ENCODE assay signal across 18 cellular contexts in genomic region chr2:137870682-137871081, GRCh38.
DNase-seq lines count a peak whose midpoint lies in the region; ATAC-seq and TF ChIP-seq lines count a peak whose summit lies in the region.
"Had no signal": no experiment of that assay in that cellular context is flagged by ENCODE, and none has a peak within 500 bp of the region (broad histone marks: within the 10 kb centered on the region; RNA-seq: fewer than 3 reads in every experiment).

No MANE protein-coding gene starts in this region.

- H3K4me3 Mint-ChIP-seq in activated CD4-positive, alpha-beta memory T cell treated with anti-CD3 and anti-CD28 coated beads, Interleukin-2, amount 10 ng/mL, durations not matched to agents 7 days and 5 days, result no peak overlapping the region
- H3K4me3 Mint-ChIP-seq: B cell; central memory CD8-positive, alpha-beta T cell; nephron progenitor cell had no signal

- peak; percentile 87 for ATAC-seq in GM18907 (IDR thresholded peaks at IDR 0.05; ENCODE audit: unreplicated experiment)
- peak; percentile 64 for ATAC-seq in GM21529 (IDR thresholded peaks at IDR 0.05; ENCODE audit: unreplicated experiment)
- ATAC-seq in HG03097 (IDR thresholded peaks at IDR 0.05; ENCODE audit: low FRiP score, unreplicated experiment), result peak; percentile 75

- POLR2A ChIA-PET in activated CD4-positive, alpha-beta memory T cell treated with anti-CD3 and anti-CD28 coated beads, Interleukin-2, amount 10 ng/mL, durations not matched to agents 7 days and 5 days (lab: Charles Lee), result no interaction called here

- H3K4me1 Mint-ChIP-seq in activated CD4-positive, alpha-beta memory T cell treated with anti-CD3 and anti-CD28 coated beads, Interleukin-2, amount 10 ng/mL, durations not matched to agents 7 days and 5 days, result no peaks in the 10 kb centered on the region
- H3K4me1 Mint-ChIP-seq: B cell; central memory CD8-positive, alpha-beta T cell; nephron progenitor cell had no signal

- peak; percentile 6 for DNase-seq in HuH-7 (ENCODE audit: low spot score)
- DNase-seq in NCI-H82 (lab: John Stamatoyannopoulos, UW), result no peak
- DNase-seq in mucosa of gallbladder (ENCODE audit: low spot score), result no peak
- DNase-seq in activated CD4-positive, alpha-beta memory T cell treated with anti-CD3 and anti-CD28 coated beads, Interleukin-2, amount 10 ng/mL, durations not matched to agents 7 days and 5 days, result no peak
- DNase-seq in GM13977 (ENCODE audit: low spot score), result no peak
- DNase-seq: activated CD4-positive, alpha-beta T cell treated with anti-CD3 and anti-CD28 coated beads, Interleukin-2, amount 50 U/mL, for 4 hours; adrenal gland; foreskin melanocyte; IMR-90; NCI-H2171 treated with DMSO at 0.1 percent for 48 hours; nephron progenitor cell; SHP77; stimulated activated CD4-positive, alpha-beta T cell treated with anti-CD3 and anti-CD28 coated beads, Interleukin-1b, Interleukin-23, amount 100 ng/mL, for 48 hours had no signal

- CTCF ChIA-PET in activated CD4-positive, alpha-beta memory T cell treated with anti-CD3 and anti-CD28 coated beads, Interleukin-2, amount 10 ng/mL, durations not matched to agents 7 days and 5 days (lab: Charles Lee), result no interaction called here

- H3K27me3 Mint-ChIP-seq in activated CD4-positive, alpha-beta memory T cell treated with anti-CD3 and anti-CD28 coated beads, Interleukin-2, amount 10 ng/mL, durations not matched to agents 7 days and 5 days, result peaks cover 4% of the 10 kb centered on the region
- H3K27me3 Mint-ChIP-seq: central memory CD8-positive, alpha-beta T cell had no signal

- H3K9me3 Mint-ChIP-seq in activated CD4-positive, alpha-beta memory T cell treated with anti-CD3 and anti-CD28 coated beads, Interleukin-2, amount 10 ng/mL, durations not matched to agents 7 days and 5 days, result no peaks in the 10 kb centered on the region
- H3K9me3 Mint-ChIP-seq: central memory CD8-positive, alpha-beta T cell; nephron progenitor cell had no signal

- no peak for TF ChIP-seq CTCF in GM13977 (IDR thresholded peaks at IDR 0.05; ENCODE audit: extremely low read depth, insufficient read depth, missing control alignments)

- no peak overlapping the region for H3K27ac Mint-ChIP-seq in activated CD4-positive, alpha-beta memory T cell treated with anti-CD3 and anti-CD28 coated beads, Interleukin-2, amount 10 ng/mL, durations not matched to agents 7 days and 5 days
- H3K27ac Mint-ChIP-seq: B cell, nephron progenitor cell had no signal

- H3K36me3 Mint-ChIP-seq in activated CD4-positive, alpha-beta memory T cell treated with anti-CD3 and anti-CD28 coated beads, Interleukin-2, amount 10 ng/mL, durations not matched to agents 7 days and 5 days (ENCODE audit: low read depth), result no peaks in the 10 kb centered on the region

- in situ Hi-C loops in GM13977 (cut with MboI; ENCODE audit: low pct_unique_long_range_greater_than_20kb, low sequenced_read_pairs, unreplicated experiment), result no loop called here
